Comparison of ENCODE assay signal across 12 cellular contexts in the genomic region with DNA sequence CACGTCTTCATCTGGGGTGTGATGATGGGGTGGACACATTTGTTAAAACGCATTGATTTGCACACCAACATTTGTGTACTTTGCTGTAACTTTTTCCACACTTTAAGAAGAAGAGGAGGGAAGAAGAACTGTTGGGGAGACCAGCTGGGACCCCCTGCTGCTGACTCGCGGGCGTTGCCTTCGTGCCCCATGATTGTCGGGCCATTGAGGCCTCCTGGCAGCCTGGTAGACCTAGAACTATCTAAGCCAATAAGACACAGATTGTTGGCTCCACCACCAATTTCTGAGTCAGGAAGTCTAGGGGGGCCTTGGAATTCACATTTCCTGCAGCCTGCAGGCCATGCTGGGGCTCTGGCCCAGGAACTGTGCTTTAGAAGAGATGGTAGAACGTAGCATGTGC.
DNase-seq lines count a peak whose midpoint lies in the region; ATAC-seq and TF ChIP-seq lines count a peak whose summit lies in the region.
"Had no signal": no experiment of that assay in that cellular context is flagged by ENCODE, and none has a peak within 500 bp of the region (broad histone marks: within the 10 kb centered on the region; RNA-seq: fewer than 3 reads in every experiment).

No MANE protein-coding gene starts in this region.

- H3K4me2 ChIP-seq in BLaER1 treated with 17β-estradiol and CSF1 and Interleukin-3, amounts not matched to agents 10 nM and 100 nM, result peak overlapping the region; percentile 39 to 75 (median 71); a peak in 21 of 22 replicates
- peak overlapping the region; percentile 10 for H3K4me2 ChIP-seq in GM23248 (ENCODE audit: unreplicated experiment)

- H3K79me2 ChIP-seq in GM23248 (ENCODE audit: insufficient read depth), result no peaks in the 10 kb centered on the region

- H4K20me1 ChIP-seq in BLaER1 treated with 17β-estradiol and CSF1 and Interleukin-3, amounts not matched to agents 10 nM and 100 nM, result no peaks in the 10 kb centered on the region
- no peaks in the 10 kb centered on the region for H4K20me1 ChIP-seq in GM23248 (ENCODE audit: insufficient read depth)

- ATAC-seq in left lobe of liver, result no peak
- no peak for ATAC-seq in upper lobe of left lung (ENCODE audit: low FRiP score in 2 of 2)
- no peak for ATAC-seq in HG02610 (IDR thresholded peaks at IDR 0.05; ENCODE audit: unreplicated experiment)
- ATAC-seq in GM18870 (IDR thresholded peaks at IDR 0.05; ENCODE audit: unreplicated experiment), result no peak

- TF ChIP-seq EP300 in upper lobe of left lung (IDR thresholded peaks at IDR 0.05), result no peak

- H3K36me3 ChIP-seq in BLaER1 treated with 17β-estradiol and CSF1 and Interleukin-3, amounts not matched to agents 10 nM and 100 nM, result no peaks in the 10 kb centered on the region
- no peaks in the 10 kb centered on the region for H3K36me3 ChIP-seq in GM23248 (ENCODE audit: low read depth)
- no peaks in the 10 kb centered on the region for H3K36me3 ChIP-seq in upper lobe of left lung

- TF ChIP-seq POLR2A in upper lobe of left lung (IDR thresholded peaks at IDR 0.05), result no peak

- H3K27me3 ChIP-seq in BLaER1 treated with 17β-estradiol and CSF1 and Interleukin-3, amounts not matched to agents 10 nM and 100 nM, result no peaks in the 10 kb centered on the region
- H3K27me3 ChIP-seq in GM23248 (replicated peaks; ENCODE audit: insufficient read depth) (peaks cover 3% of the 10 kb centered on the region; the same call in 1 of the 2 replicates), upper lobe of left lung (no peaks in the 10 kb centered on the region)

- H3K9me2 ChIP-seq in GM23248 (ENCODE audit: insufficient read depth), result no peaks in the 10 kb centered on the region

- no peak overlapping the region for H2AFZ ChIP-seq in GM23248

- H3K9ac ChIP-seq in BLaER1 treated with 17β-estradiol and CSF1 and Interleukin-3, amounts not matched to agents 10 nM and 100 nM, result no peak overlapping the region
- H3K9ac ChIP-seq in GM23248, result no peak overlapping the region

- no peak for DNase-seq in GM23248
- DNase-seq in left lobe of liver (ENCODE audit: low spot score), result peak; percentile 41
- no peak for DNase-seq in upper lobe of left lung
- DNase-seq in AML-193 (lab: John Stamatoyannopoulos, UW), result no peak
- DNase-seq: DMS153, H7, NCI-H1930, RPMI8226 had no signal

- no peak overlapping the region; a peak in 2 of 22 replicates for H3K27ac ChIP-seq in BLaER1 treated with 17β-estradiol and CSF1 and Interleukin-3, amounts not matched to agents 10 nM and 100 nM
- H3K27ac ChIP-seq in GM23248 (no peak overlapping the region), upper lobe of left lung (peak overlapping the region in 3 of 4 donors; percentile 40 to 64 (median 44))
- H3K27ac ChIP-seq: HL-60 had no signal

- no peaks in the 10 kb centered on the region for H3K9me3 ChIP-seq in BLaER1 treated with 17β-estradiol and CSF1 and Interleukin-3, amounts not matched to agents 10 nM and 100 nM (replicated peaks in 1 of 11)
- H3K9me3 ChIP-seq in GM23248 (ENCODE audit: low read depth) (no peaks in the 10 kb centered on the region), upper lobe of left lung (no peaks in the 10 kb centered on the region)

- H3K4me3 ChIP-seq in BLaER1 treated with 17β-estradiol and CSF1 and Interleukin-3, amounts not matched to agents 10 nM and 100 nM, result no peak overlapping the region
- H3K4me3 ChIP-seq in GM23248, result no peak overlapping the region
- no peak overlapping the region for H3K4me3 ChIP-seq in upper lobe of left lung

- TF ChIP-seq CTCF in upper lobe of left lung (IDR thresholded peaks at IDR 0.05), result no peak

- peaks cover 7 to 33% (median 23%) of the 10 kb centered on the region in 10 experiments for H3K4me1 ChIP-seq in BLaER1 treated with 17β-estradiol and CSF1 and Interleukin-3, amounts not matched to agents 10 nM and 100 nM
- H3K4me1 ChIP-seq in GM23248 (ENCODE audit: insufficient read depth) (peaks cover 12% of the 10 kb centered on the region), upper lobe of left lung (peaks cover 0 to 13% (median 7%) of the 10 kb centered on the region in 4 donors)

- H3F3A ChIP-seq in GM23248 (ENCODE audit: insufficient read depth), result peaks cover 9% of the 10 kb centered on the region; the same call in 1 of the 2 replicates

- in situ Hi-C loops in GM23248 (cut with MboI), result no loop called here

- 60 to 63% methylated on average over 8 of the region's 8 CpGs for WGBS in GM23248 (ENCODE audit: low coverage in 1 of 2, low lambda C conversion rate in 2 of 2, missing lambda C conversion rate in 2 of 2), 2 experiments
- WGBS in upper lobe of left lung, 2 donors, result 88 to 90% methylated on average over 7 to 8 of the region's 8 CpGs

Comparison
In these comparisons a context has a peak if more than half of its experiments do, and no peak if none do; other contexts are left out.
1. H3K27ac ChIP-seq: peak in upper lobe of left lung (3 of 4); none in BLaER1 treated with 17β-estradiol and CSF1 and Interleukin-3, amounts not matched to agents 10 nM and 100 nM (0 of 11) and GM23248 (single experiment).